In the genomic region with DNA sequence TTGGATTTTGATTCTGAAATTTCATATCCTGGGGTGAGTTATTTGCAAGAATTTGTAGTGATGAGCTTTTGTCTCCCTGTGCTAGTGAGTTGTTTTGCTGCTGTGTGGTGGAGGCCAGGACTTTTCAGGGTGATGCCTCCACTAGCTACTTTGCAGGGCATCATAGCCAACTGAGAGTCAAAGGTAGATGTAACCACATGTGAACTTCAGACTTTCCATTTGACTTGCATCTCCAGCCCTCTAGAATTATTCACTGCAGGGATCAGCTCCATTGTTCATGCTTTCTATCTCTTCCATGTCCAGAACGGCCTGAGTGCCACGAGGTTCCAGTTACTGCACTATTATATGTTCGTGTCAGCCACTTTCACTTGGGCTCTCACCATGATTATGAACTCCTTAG, we compare ENCODE assay signal across 22 cellular contexts.
"Had no signal": no experiment of that assay in that cellular context is flagged by ENCODE, and none has a peak within 500 bp of the region (broad histone marks: within the 10 kb centered on the region; RNA-seq: fewer than 3 reads in every experiment).

No MANE protein-coding gene starts in this region.

- H3K4me1 ChIP-seq: esophagus muscularis mucosa, heart right ventricle, left ventricle myocardium inferior, parathyroid adenoma, stomach, testis, upper lobe of left lung had no signal

- H3K27ac ChIP-seq: esophagus muscularis mucosa, heart right ventricle, left ventricle myocardium inferior, parathyroid adenoma, stomach, testis, upper lobe of left lung, WERI-Rb-1 had no signal

- H3K36me3 ChIP-seq: esophagus muscularis mucosa, heart right ventricle, left ventricle myocardium inferior, stomach, upper lobe of left lung, WERI-Rb-1 had no signal

- ATAC-seq: activated naive CD4-positive, alpha-beta T cell treated with anti-CD3 and anti-CD28 coated beads, Interleukin-2, amount 50 U/mL, for 72 hours; heart right ventricle; sciatic nerve; stimulated activated effector memory CD8-positive, alpha-beta T cell treated with anti-CD3 and anti-CD28 coated beads, Interleukin-12 subunit alpha, Interleukin-12 subunit beta, amount 100 ng/mL, for 72 hours had no signal

- H3K9me3 ChIP-seq: esophagus muscularis mucosa, heart right ventricle, left ventricle myocardium inferior, stomach, testis, upper lobe of left lung had no signal

- DNase-seq: activated CD4-positive, alpha-beta T cell treated with anti-CD3 and anti-CD28 coated beads for 1 hour; activated CD4-positive, alpha-beta T cell treated with anti-CD3 and anti-CD28 coated beads, Interleukin-2, amount 50 U/mL, for 4 hours; activated gamma-delta T cell treated with Interleukin-2 at 50 U/mL for 16 hours; activated T-cell treated with anti-CD3 and anti-CD28 coated beads for 4 hours; amniotic stem cell; effector memory CD4-positive, alpha-beta T cell; heart right ventricle; kidney glomerular epithelial cell; left ventricle myocardium inferior; mammary epithelial cell; midbrain; stimulated activated CD4-positive, alpha-beta T cell treated with anti-CD3 and anti-CD28 coated beads, Interleukin-4, amount 100 ng/mL, for 24 hours; stomach; testis; WERI-Rb-1 had no signal

- H3K4me3 ChIP-seq: esophagus muscularis mucosa, heart right ventricle, left ventricle myocardium inferior, smooth muscle cell, stomach, testis, upper lobe of left lung had no signal

- H3K27me3 ChIP-seq: esophagus muscularis mucosa, heart right ventricle, stomach, testis, upper lobe of left lung had no signal

- H3K9ac ChIP-seq: parathyroid adenoma had no signal
